Comparison of ENCODE assay signal across 15 cellular contexts in the genomic region with DNA sequence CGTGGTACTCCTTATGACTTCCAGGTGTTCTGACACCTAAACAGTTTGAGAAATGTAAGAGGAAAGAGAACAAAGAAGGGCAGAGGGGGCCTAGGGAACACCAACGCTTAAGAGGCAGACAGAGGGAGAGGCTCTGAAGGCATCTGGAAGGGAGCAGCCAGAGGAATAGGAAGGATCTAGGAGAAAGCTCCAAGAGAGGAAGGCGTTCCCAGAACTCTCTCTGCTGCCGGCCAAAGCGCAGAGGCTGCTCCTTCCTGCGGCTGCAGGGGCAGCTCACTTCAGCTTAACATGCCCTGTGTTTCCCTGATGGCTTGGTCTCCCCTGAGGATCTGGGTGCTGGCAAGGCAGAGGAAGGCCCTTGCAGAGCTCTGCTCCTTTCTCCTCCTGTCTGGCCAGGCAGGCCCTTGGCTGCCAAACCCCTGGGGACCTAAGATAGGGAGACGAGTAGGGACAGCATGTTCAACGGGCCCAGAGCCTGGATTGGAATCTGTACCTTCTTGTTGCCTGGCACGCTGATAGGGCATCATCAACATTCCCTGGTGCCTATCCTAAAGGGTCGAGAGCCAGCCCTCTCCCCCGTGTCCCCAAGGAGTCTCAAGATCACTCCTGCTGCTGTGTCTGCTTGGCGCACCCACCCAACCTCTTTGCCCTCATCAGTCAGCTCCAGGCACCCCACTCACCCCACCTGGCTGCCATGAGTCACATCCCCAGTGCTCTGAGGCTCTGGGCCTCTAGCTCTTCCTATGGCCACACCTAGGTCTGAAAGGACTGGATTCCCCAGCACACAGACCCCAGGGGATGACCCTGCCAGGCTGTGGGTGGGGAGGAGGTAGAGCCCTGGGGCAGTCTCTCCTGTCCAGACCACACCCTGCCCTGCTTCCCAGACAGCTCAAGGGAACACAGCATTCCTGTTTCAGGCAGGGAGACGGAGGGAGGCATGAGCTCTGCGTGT. TPM values are rescaled to one million over a fixed set of nuclear protein-coding genes. Genes with fewer than 3 reads are reported as not detected.
DNase-seq lines count a peak whose midpoint lies in the region; ATAC-seq, FAIRE-seq and TF ChIP-seq lines count a peak whose summit lies in the region.
"Had no signal": no experiment of that assay in that cellular context is flagged by ENCODE, and none has a peak within 500 bp of the region (broad histone marks: within the 10 kb centered on the region; RNA-seq: fewer than 3 reads in every experiment).

No MANE protein-coding gene starts in this region.

- DNase-seq in SIG-M5 treated with dmso at 0.1 percent for 504 hours (lab: John Stamatoyannopoulos, UW; ENCODE audit: unreplicated experiment) (peak; percentile 4), SIG-M5 (lab: John Stamatoyannopoulos, UW) (no peak), neural crest cell (ENCODE audit: low read depth, low spot score) (no peak), vagina (ENCODE audit: extremely low spot score in 2 of 2) (no peak), GM19240 (ENCODE audit: insufficient read length, low spot score) (no peak), GM19239 (ENCODE audit: insufficient read length, low spot score) (no peak)
- DNase-seq: activated CD8-positive, alpha-beta memory T cell treated with anti-CD3 and anti-CD28 coated beads, Interleukin-2, amount 50 U/mL, for 4 hours; erythroblast; NCI-H1417 treated with DMSO at 0.1 percent for 48 hours had no signal

- H3K4me3 Mint-ChIP-seq in neural crest cell = no peak overlapping the region
- H3K4me3 Mint-ChIP-seq: T-helper 2 cell treated with Interferon-gamma antibody and Interleukin-4, amounts not matched to agents 5 μg/mL and 100 μg/mL, for 36 hours had no signal

- no peak overlapping the region for H3K4me3 ChIP-seq in vagina

- H3K27ac ChIP-seq in vagina = peak overlapping the region; percentile 81
- H3K27ac ChIP-seq: 22Rv1 had no signal

- no peaks in the 10 kb centered on the region for H3K36me3 Mint-ChIP-seq in neural crest cell (ENCODE audit: low read depth)

- intact Hi-C loops in vagina (cut with DNase I) = no loop called here

- no peak for TF ChIP-seq POLR2A in vagina (IDR thresholded peaks at IDR 0.05)

- no peaks in the 10 kb centered on the region for H3K9me3 ChIP-seq in vagina

- FAIRE-seq in GM19239 (lab: Jason Lieb, UNC) = no peak

- no peaks in the 10 kb centered on the region for H3K27me3 ChIP-seq in vagina

- peaks cover 78% of the 10 kb centered on the region for H3K4me1 ChIP-seq in vagina

- no peaks in the 10 kb centered on the region for H3K36me3 ChIP-seq in vagina

- peak; percentile 86 for ATAC-seq in esophagus mucosa
- ATAC-seq in HG03354 (IDR thresholded peaks at IDR 0.05; ENCODE audit: poor library complexity, severe bottlenecking, unreplicated experiment) = no peak
- ATAC-seq: left lobe of liver had no signal

- TF ChIP-seq CTCF in neural crest cell (conservative IDR thresholded peaks at IDR 0.05) = no peak
- no peak for TF ChIP-seq CTCF in vagina (IDR thresholded peaks at IDR 0.05)

- no peaks in the 10 kb centered on the region for H3K27me3 Mint-ChIP-seq in neural crest cell (ENCODE audit: low read depth)

- H3K27ac Mint-ChIP-seq in neural crest cell (ENCODE audit: unreplicated experiment) = peak overlapping the region; percentile 29
- H3K27ac Mint-ChIP-seq: progenitor cell of endocrine pancreas; T-helper 2 cell treated with Interferon-gamma antibody and Interleukin-4, amounts not matched to agents 5 μg/mL and 100 μg/mL, for 36 hours had no signal

- peaks cover 3% of the 10 kb centered on the region for H3K4me1 Mint-ChIP-seq in neural crest cell

- H3K9me3 Mint-ChIP-seq in neural crest cell = no peaks in the 10 kb centered on the region
- H3K9me3 Mint-ChIP-seq: T-helper 2 cell treated with Interferon-gamma antibody and Interleukin-4, amounts not matched to agents 5 μg/mL and 100 μg/mL, for 36 hours had no signal

RNA-seq across cellular contexts. Expression of a gene that starts 45.6 kb away (rescaled TPM):
- total RNA-seq in esophagus mucosa = 14.4 TPM
- total RNA-seq in neural crest cell = 0.93 and 1.3 TPM in 2 replicates
- total RNA-seq in vagina = 52.5 TPM
